ENCODE assay signal across 14 cellular contexts in genomic region chr9:16461231-16461840, GRCh38.
DNase-seq lines count a peak whose midpoint lies in the region; ATAC-seq, FAIRE-seq and TF ChIP-seq lines count a peak whose summit lies in the region.
"Had no signal": no experiment of that assay in that cellular context is flagged by ENCODE, and none has a peak within 500 bp of the region (broad histone marks: within the 10 kb centered on the region; RNA-seq: fewer than 3 reads in every experiment).

No MANE protein-coding gene starts in this region.

- no peak for TF ChIP-seq RAD21 in GM12878 (IDR thresholded peaks at IDR 0.05; ENCODE audit: insufficient read depth, low read depth, low read length)

- H2AFZ ChIP-seq in GM12878 (ENCODE audit: control insufficient read depth, low read depth, low read length): 0 out of 2 replicates have a peak overlapping the region, but pooled peaks have one; percentile 3

- no peak overlapping the region for H3K4me3 ChIP-seq in AG10803 (ENCODE audit: low read length)
- no peak overlapping the region for H3K4me3 ChIP-seq in HEK293 (ENCODE audit: low read depth, low read length)
- H3K4me3 ChIP-seq in GM12878: no peak overlapping the region
- no peak overlapping the region for H3K4me3 ChIP-seq in left lung
- no peak overlapping the region for H3K4me3 ChIP-seq in testis
- H3K4me3 ChIP-seq: K562 had no signal

- H3K36me3 Mint-ChIP-seq in CD4-positive, alpha-beta T cell (ENCODE audit: low read depth): no peaks in the 10 kb centered on the region

- SMC1A ChIA-PET in GM12878 (lab: Charles Lee; ENCODE audit: uncharacterized antibody, unreplicated experiment): interaction anchor here (0.8 to 1.9 kb wide), 7 partner anchors 12 to 82 kb away, joined by 3 to 12 read pairs (median 7); no protein-coding TSS in a partner anchor

- H3K27ac ChIP-seq in HEK293 (ENCODE audit: extremely low read depth, low read depth, low read length) (no peak overlapping the region), GM12878 (ENCODE audit: control insufficient read depth, insufficient read depth) (no peak overlapping the region), left lung (no peak overlapping the region), testis (no peak overlapping the region)
- H3K27ac ChIP-seq in CD4-positive, alpha-beta T cell (ENCODE audit: low read depth, low read length): no peak overlapping the region

- peaks cover 8% of the 10 kb centered on the region for H3K9me3 Mint-ChIP-seq in CD4-positive, alpha-beta T cell
- H3K9me3 Mint-ChIP-seq: activated T-cell treated with anti-CD3 and anti-CD28 coated beads, Interleukin-2, amount 50 U/mL, for 24 hours had no signal

- no peak overlapping the region for H3K9ac ChIP-seq in GM12878 (ENCODE audit: control insufficient read depth, insufficient read depth, low read length)

- no peaks in the 10 kb centered on the region for H3K27me3 Mint-ChIP-seq in CD4-positive, alpha-beta T cell
- H3K27me3 Mint-ChIP-seq: activated T-cell treated with anti-CD3 and anti-CD28 coated beads, Interleukin-2, amount 50 U/mL, for 24 hours had no signal

- POLR2A ChIA-PET in HEK293 (lab: Yijun Ruan, JAX) (no interaction called here), GM12878 (lab: Charles Lee) (interaction anchor here (1.1 kb wide), 1 partner anchor 10 kb away, joined by 5 read pairs; no protein-coding TSS in a partner anchor)
- POLR2A ChIA-PET in CD4-positive, alpha-beta T cell (lab: Charles Lee): no interaction called here

- H3K9me3 ChIP-seq in HEK293 (ENCODE audit: control insufficient read depth, insufficient read depth, low read depth, low read length) (no peaks in the 10 kb centered on the region), GM12878 (replicated peaks; ENCODE audit: control insufficient read depth, insufficient read depth, low read length) (no peaks in the 10 kb centered on the region), left lung (no peaks in the 10 kb centered on the region), testis (no peaks in the 10 kb centered on the region)
- no peaks in the 10 kb centered on the region for H3K9me3 ChIP-seq in CD4-positive, alpha-beta T cell (ENCODE audit: control insufficient read depth, low read length)

- no peak overlapping the region for H3K27ac Mint-ChIP-seq in CD4-positive, alpha-beta T cell
- H3K27ac Mint-ChIP-seq: activated T-cell treated with anti-CD3 and anti-CD28 coated beads, Interleukin-2, amount 50 U/mL, for 24 hours had no signal

- no peaks in the 10 kb centered on the region for H3K4me1 Mint-ChIP-seq in CD4-positive, alpha-beta T cell (ENCODE audit: low read depth)

- FAIRE-seq in GM12878 (lab: Jason Lieb, UNC): no peak
- FAIRE-seq: K562, small intestine had no signal

- TF ChIP-seq EP300 in GM12878 (IDR thresholded peaks at IDR 0.05; ENCODE audit: borderline replicate concordance in 1 of 2, control insufficient read depth in 1 of 2, low read depth in 2 of 2, low read length in 2 of 2): 0 out of 4 replicates have a peak, but pooled peaks of 1 of the 2 experiments have one; percentile 39

- TF ChIP-seq CTCF in AG10803 (conservative IDR thresholded peaks at IDR 0.05; ENCODE audit: low read length) (no peak), HEK293 (tag by site-specific recombination; IDR thresholded peaks at IDR 0.05) (no peak), GM12878 (IDR thresholded peaks at IDR 0.05 in 2 of 3, conservative IDR thresholded peaks at IDR 0.05 in 1 of 3; ENCODE audit: control insufficient read depth in 2 of 3, extremely low read depth in 1 of 3, insufficient read depth in 1 of 3, low read depth in 3 of 3, low read length in 3 of 3) (no peak), left lung (IDR thresholded peaks at IDR 0.05) (no peak), testis (IDR thresholded peaks at IDR 0.05) (no peak)
- TF ChIP-seq CTCF in CD4-positive, alpha-beta T cell (IDR thresholded peaks at IDR 0.05): no peak

- TF ChIP-seq POLR2A in GM12878 (IDR thresholded peaks at IDR 0.05; ENCODE audit: low read depth, low read length): no peak
- TF ChIP-seq POLR2A in testis (IDR thresholded peaks at IDR 0.05): no peak

- in situ Hi-C loops in GM12878 (cut with MboI): no loop called here

- no peaks in the 10 kb centered on the region for H3K27me3 ChIP-seq in GM12878 (replicated peaks in 1 of 2; ENCODE audit: control insufficient read depth in 2 of 2, insufficient read depth in 2 of 2, low read length in 1 of 2)
- H3K27me3 ChIP-seq in left lung: no peaks in the 10 kb centered on the region
- H3K27me3 ChIP-seq in testis: no peaks in the 10 kb centered on the region
- H3K27me3 ChIP-seq in CD4-positive, alpha-beta T cell (ENCODE audit: control insufficient read depth, insufficient read depth, low read length): no peaks in the 10 kb centered on the region

- no TSS peak for BruUV-seq in GM12878 (replicated peaks; lab: Mats Ljungman, UMichigan)

- intact Hi-C loops in GM12878 (cut with micrococcal nuclease; ENCODE audit: unreplicated experiment): no loop called here
- intact Hi-C loops in left lung (cut with DNase I): no loop called here
- intact Hi-C loops in testis (cut with DNase I; ENCODE audit: low total_unique reads): no loop called here
- intact Hi-C loops in CD4-positive, alpha-beta T cell (cut with DNase I, micrococcal nuclease): no loop called here

- peak; percentile 73 for ATAC-seq in GM12878
- ATAC-seq in left lung: peak; percentile 72
- no peak for ATAC-seq in HG02642 (IDR thresholded peaks at IDR 0.05; ENCODE audit: poor library complexity, unreplicated experiment)
- no peak for ATAC-seq in HG03095 (IDR thresholded peaks at IDR 0.05; ENCODE audit: unreplicated experiment)
- no peak for ATAC-seq in CD4-positive, alpha-beta T cell (ENCODE audit: poor library complexity)
- ATAC-seq: K562 had no signal

- 13% methylated on average over 10 of the region's 10 CpGs for WGBS in GM12878 (ENCODE audit: insufficient coverage, insufficient replicate concordance, low lambda C conversion rate, missing lambda C conversion rate)
- 66 to 67% methylated on average over 10 of the region's 10 CpGs for WGBS in testis, 2 donors

- H3K36me3 ChIP-seq in HEK293 (ENCODE audit: control insufficient read depth in 2 of 2, insufficient read depth in 1 of 2, low read length in 2 of 2) (no peaks in the 10 kb centered on the region), GM12878 (ENCODE audit: control insufficient read depth in 2 of 2, insufficient read depth in 2 of 2, low read length in 1 of 2) (no peaks in the 10 kb centered on the region), left lung (no peaks in the 10 kb centered on the region), testis (ENCODE audit: low read depth, missing control alignments) (no peaks in the 10 kb centered on the region)

- no peak overlapping the region for H3K4me3 Mint-ChIP-seq in CD4-positive, alpha-beta T cell
- H3K4me3 Mint-ChIP-seq: activated T-cell treated with anti-CD3 and anti-CD28 coated beads, Interleukin-2, amount 50 U/mL, for 24 hours had no signal

- H3K4me2 ChIP-seq in GM12878 (ENCODE audit: control insufficient read depth, insufficient read depth): no peak overlapping the region

- RAD21 ChIA-PET in GM12878 (lab: Charles Lee; ENCODE audit: unreplicated experiment): interaction anchor here (0.7 to 3.3 kb wide), 12 partner anchors 11 to 134 kb away, joined by 3 to 18 read pairs (median 3); no protein-coding TSS in a partner anchor

- peak; percentile 32 for DNase-seq in AG10803 (ENCODE audit: low read depth)
- DNase-seq in GM12878 (ENCODE audit: low read depth, low spot score): peak; percentile 37
- no peak for DNase-seq in left lung
- DNase-seq in testis: no peak
- no peak for DNase-seq in CD4-positive, alpha-beta T cell
- DNase-seq: activated CD4-positive, alpha-beta T cell treated with anti-CD3 and anti-CD28 coated beads for 4 hours; activated T-cell treated with anti-CD3 and anti-CD28 coated beads, Interleukin-2, amount 50 U/mL, for 24 hours; mammary epithelial cell; NCI-H774; small intestine had no signal

- no peaks in the 10 kb centered on the region for H3K79me2 ChIP-seq in GM12878 (ENCODE audit: control insufficient read depth, insufficient read depth, low read length)

- no peaks in the 10 kb centered on the region for H3K4me1 ChIP-seq in HEK293 (ENCODE audit: control insufficient read depth, insufficient read depth, low read length)
- peaks cover 8% of the 10 kb centered on the region; the same call in 1 of the 2 replicates for H3K4me1 ChIP-seq in GM12878 (ENCODE audit: control insufficient read depth, insufficient read depth, low read length)
- peaks cover 0 to 3% of the 10 kb centered on the region in 2 donors for H3K4me1 ChIP-seq in left lung
- no peaks in the 10 kb centered on the region for H3K4me1 ChIP-seq in testis

- CTCF ChIA-PET in HEK293 (lab: Yijun Ruan, JAX): interaction anchor here (0.7 kb wide), 1 partner anchor 179 kb away, joined by 3 read pairs; no protein-coding TSS in a partner anchor
- CTCF ChIA-PET in GM12878 (lab: Yijun Ruan, JAX): interaction anchor here (1.2 to 1.4 kb wide), 5 partner anchors 8 to 157 kb away, joined by 3 to 9 read pairs (median 7); no protein-coding TSS in a partner anchor
- CTCF ChIA-PET in CD4-positive, alpha-beta T cell (lab: Charles Lee): no interaction called here

- no peaks in the 10 kb centered on the region for H4K20me1 ChIP-seq in GM12878 (ENCODE audit: control insufficient read depth, insufficient read depth)

TF ChIP-seq in HEK293, 187 proteins besides CTCF, POLR2A, EP300 and RAD21:
- peak; percentile 23; the same call in 1 of the 2 replicates for TF ChIP-seq GLIS1 (tag by site-specific recombination; IDR thresholded peaks at IDR 0.05)
- no peak for TF ChIP-seq ZNF530 (tag by site-specific recombination; IDR thresholded peaks at IDR 0.05; ENCODE audit: low read depth)

Comparison
In these comparisons a context has a peak if more than half of its experiments do, and no peak if none do; other contexts are left out.
1. DNase-seq: peak in AG10803 (single experiment) and GM12878 (single experiment); none in left lung (0 of 2), testis (single experiment) and CD4-positive, alpha-beta T cell (0 of 10).
2. ATAC-seq: peak in GM12878 (single experiment) and left lung (single experiment); none in HG02642 (single experiment), HG03095 (single experiment) and CD4-positive, alpha-beta T cell (single experiment).